In the genomic region with DNA sequence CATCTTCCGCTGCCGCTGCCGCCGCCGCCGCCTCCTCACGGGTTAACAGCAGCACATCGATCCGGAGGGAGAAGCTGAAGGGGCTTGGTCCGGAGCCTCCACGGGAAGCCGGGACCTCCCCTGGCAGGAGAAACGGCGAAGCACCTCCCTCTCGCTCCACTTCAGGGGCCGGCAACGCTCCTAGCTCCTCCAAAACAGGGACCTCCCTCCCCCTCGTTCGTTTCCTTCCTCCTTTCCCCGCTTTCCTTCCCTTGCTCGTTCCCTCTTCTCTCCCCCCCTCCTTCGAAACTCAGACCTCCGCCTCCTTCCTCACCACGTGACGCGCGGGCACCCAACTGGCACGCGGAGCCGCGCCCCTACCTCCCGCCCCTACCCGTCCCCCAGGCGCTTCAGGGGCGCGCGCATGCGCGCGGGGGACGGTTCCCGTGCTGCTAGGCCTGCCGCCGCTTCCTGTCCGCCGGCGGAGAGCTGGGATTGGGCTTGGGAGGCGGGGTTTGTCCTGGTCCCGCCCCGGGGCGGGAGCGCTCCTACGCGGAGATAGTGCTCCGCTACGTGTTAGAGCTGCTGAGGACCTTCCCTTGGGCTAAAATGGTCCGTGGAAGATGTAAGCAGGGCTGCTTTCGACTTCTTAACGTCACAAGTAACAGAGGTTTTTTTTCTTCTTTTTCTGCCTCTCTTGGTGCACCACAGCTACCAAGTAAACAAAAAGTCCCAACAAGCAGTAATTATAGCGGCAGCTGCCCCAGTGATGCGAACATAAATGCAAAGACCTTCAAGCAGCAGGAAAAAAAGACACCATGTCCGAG, we compare ENCODE assay signal across 7 cellular contexts. TPM values are rescaled to one million over a fixed set of nuclear protein-coding genes. Genes with fewer than 3 reads are reported as not detected.
DNase-seq lines count a peak whose midpoint lies in the region; ATAC-seq and TF ChIP-seq lines count a peak whose summit lies in the region.

A gene with protein sequence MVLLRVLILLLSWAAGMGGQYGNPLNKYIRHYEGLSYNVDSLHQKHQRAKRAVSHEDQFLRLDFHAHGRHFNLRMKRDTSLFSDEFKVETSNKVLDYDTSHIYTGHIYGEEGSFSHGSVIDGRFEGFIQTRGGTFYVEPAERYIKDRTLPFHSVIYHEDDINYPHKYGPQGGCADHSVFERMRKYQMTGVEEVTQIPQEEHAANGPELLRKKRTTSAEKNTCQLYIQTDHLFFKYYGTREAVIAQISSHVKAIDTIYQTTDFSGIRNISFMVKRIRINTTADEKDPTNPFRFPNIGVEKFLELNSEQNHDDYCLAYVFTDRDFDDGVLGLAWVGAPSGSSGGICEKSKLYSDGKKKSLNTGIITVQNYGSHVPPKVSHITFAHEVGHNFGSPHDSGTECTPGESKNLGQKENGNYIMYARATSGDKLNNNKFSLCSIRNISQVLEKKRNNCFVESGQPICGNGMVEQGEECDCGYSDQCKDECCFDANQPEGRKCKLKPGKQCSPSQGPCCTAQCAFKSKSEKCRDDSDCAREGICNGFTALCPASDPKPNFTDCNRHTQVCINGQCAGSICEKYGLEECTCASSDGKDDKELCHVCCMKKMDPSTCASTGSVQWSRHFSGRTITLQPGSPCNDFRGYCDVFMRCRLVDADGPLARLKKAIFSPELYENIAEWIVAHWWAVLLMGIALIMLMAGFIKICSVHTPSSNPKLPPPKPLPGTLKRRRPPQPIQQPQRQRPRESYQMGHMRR (minus strand): TSS at position 176 of the 806 bp plus-strand sequence. CDS start 173 bp downstream, at position 3.

- peaks cover 15% of the 10 kb centered on the region for H3K4me1 ChIP-seq in hepatocyte (ENCODE audit: insufficient read depth)

- H2AFZ ChIP-seq in hepatocyte = peak within 1 kb of the TSS; percentile 78

- peak within 1 kb of the TSS; percentile 61 for H3K4me3 ChIP-seq in astrocyte of the cerebellum (ENCODE audit: low read depth, low read length)
- peak within 1 kb of the TSS; percentile 78 for H3K4me3 ChIP-seq in hepatocyte

- no peaks in the 10 kb centered on the region for H3K9me2 ChIP-seq in hepatocyte (replicated peaks; ENCODE audit: insufficient read depth)

- H3K27ac ChIP-seq in hepatocyte = peak within 1 kb of the TSS; percentile 98

- peaks cover 40% of the 10 kb centered on the region for H3K79me2 ChIP-seq in hepatocyte

- peak; percentile 68 for TF ChIP-seq POLR2A in GM18505 (IDR thresholded peaks at IDR 0.05; ENCODE audit: borderline replicate concordance, extremely low read depth, insufficient read depth, insufficient read length)

- in situ Hi-C loops in astrocyte of the cerebellum (cut with HindIII; ENCODE audit: low sequenced_read_pairs) = no loop called here

- WGBS in hepatocyte (ENCODE audit: low lambda C conversion rate, missing lambda C conversion rate) = under 1% methylated on average over 45 of the region's 62 CpGs

- no peaks in the 10 kb centered on the region for H3K27me3 ChIP-seq in hepatocyte

- TF ChIP-seq CTCF in astrocyte of the cerebellum (IDR thresholded peaks at IDR 0.05; ENCODE audit: low read depth, low read length, missing control alignments) = no peak
- TF ChIP-seq CTCF in hepatocyte (IDR thresholded peaks at IDR 0.05; ENCODE audit: poor library complexity) = no peak

- DNase-seq in NCI-H2029 treated with DMSO at 0.1 percent for 48 hours (lab: John Stamatoyannopoulos, UW) = peak; percentile 72
- peak; percentile 97 for DNase-seq in T-helper 9 cell
- DNase-seq in astrocyte of the cerebellum (ENCODE audit: low read depth) = peak; percentile 94
- peak; percentile 100 for DNase-seq in hepatocyte (ENCODE audit: low spot score)
- DNase-seq in retina = peak; percentile 98

- peak within 1 kb of the TSS; percentile 78 for H3K4me2 ChIP-seq in hepatocyte

- no peaks in the 10 kb centered on the region for H3K9me3 ChIP-seq in hepatocyte (ENCODE audit: low read depth)

- ATAC-seq in GM18505 (IDR thresholded peaks at IDR 0.05; ENCODE audit: unreplicated experiment) (peak; percentile 83), HG02973 (IDR thresholded peaks at IDR 0.05; ENCODE audit: unreplicated experiment) (peak; percentile 81)

- H3K36me3 ChIP-seq in hepatocyte (replicated peaks; ENCODE audit: insufficient read depth, low read depth) = no peaks in the 10 kb centered on the region

- H4K20me1 ChIP-seq in hepatocyte (ENCODE audit: insufficient read depth, poor library complexity, severe bottlenecking) = peaks cover 28% of the 10 kb centered on the region

RNA-seq across cellular contexts. Expression of the gene that starts here (rescaled TPM):
- total RNA-seq in hepatocyte = 125 and 163 TPM in 2 replicates
- polyA plus RNA-seq in hepatocyte = 112 and 121 TPM in 2 replicates

Comparison
In these comparisons a context has a peak if more than half of its experiments do, and no peak if none do; other contexts are left out.
1. Peak in every context shown above with its lines: DNase-seq, ATAC-seq, H3K4me3 ChIP-seq and H3K27ac ChIP-seq.